18 cellular contexts compared by ENCODE assay signal in the genomic region with DNA sequence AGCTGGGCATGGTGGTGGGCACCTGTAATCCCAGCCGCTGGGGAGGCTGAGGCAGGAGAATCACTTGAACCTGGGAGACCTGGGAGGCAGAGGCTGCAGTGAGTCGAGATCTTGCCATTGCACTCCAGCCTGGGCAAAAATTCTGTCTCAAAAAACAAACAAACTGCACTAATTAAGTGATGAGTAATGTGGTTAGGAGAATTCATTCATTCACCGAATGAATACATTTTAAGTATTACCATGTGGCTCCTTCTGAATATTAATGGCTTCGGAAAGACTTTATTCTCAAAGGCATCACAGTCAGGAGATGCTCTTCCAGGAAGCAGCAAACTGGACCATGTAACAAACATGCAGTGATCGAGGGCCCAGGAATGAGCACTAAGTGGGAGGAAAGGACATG. TPM values are rescaled to one million over a fixed set of nuclear protein-coding genes. Genes with fewer than 3 reads are reported as not detected.
DNase-seq lines count a peak whose midpoint lies in the region; ATAC-seq, FAIRE-seq and TF ChIP-seq lines count a peak whose summit lies in the region.
"Had no signal": no experiment of that assay in that cellular context is flagged by ENCODE, and none has a peak within 500 bp of the region (broad histone marks: within the 10 kb centered on the region; RNA-seq: fewer than 3 reads in every experiment).

No MANE protein-coding gene starts in this region.

- H3K4me1 Mint-ChIP-seq in astrocyte (ENCODE audit: low read depth, unreplicated experiment) (peaks cover 30% of the 10 kb centered on the region), progenitor cell of endocrine pancreas (ENCODE audit: low read depth) (peaks cover 44% of the 10 kb centered on the region)
- peaks cover 9% of the 10 kb centered on the region for H3K4me1 Mint-ChIP-seq in T-helper 2 cell treated with Interferon-gamma antibody and Interleukin-4, amounts not matched to agents 5 μg/mL and 100 μg/mL, for 36 hours (ENCODE audit: low read depth)

- H2AFZ ChIP-seq in astrocyte (ENCODE audit: low read depth, low read length) = no peak overlapping the region

- no peaks in the 10 kb centered on the region for H3K27me3 Mint-ChIP-seq in astrocyte (ENCODE audit: low read depth, unreplicated experiment)
- H3K27me3 Mint-ChIP-seq in progenitor cell of endocrine pancreas = no peaks in the 10 kb centered on the region
- peaks cover 25% of the 10 kb centered on the region for H3K27me3 Mint-ChIP-seq in T-helper 2 cell treated with Interferon-gamma antibody and Interleukin-4, amounts not matched to agents 5 μg/mL and 100 μg/mL, for 36 hours (ENCODE audit: low read depth)
- H3K27me3 Mint-ChIP-seq: CD4-positive, alpha-beta T cell had no signal

- H3K4me1 ChIP-seq in HEK293 (ENCODE audit: control insufficient read depth, insufficient read depth, low read length) (peaks cover 9% of the 10 kb centered on the region), astrocyte (ENCODE audit: insufficient read depth, low read length) (peaks cover 24% of the 10 kb centered on the region)

- no peaks in the 10 kb centered on the region for H3K27me3 ChIP-seq in astrocyte (ENCODE audit: insufficient read depth, low read length)
- H3K27me3 ChIP-seq: BLaER1 treated with 17β-estradiol and CSF1 and Interleukin-3, amounts not matched to agents 10 nM and 100 nM had no signal

- H3K4me3 Mint-ChIP-seq in astrocyte (ENCODE audit: unreplicated experiment) = no peak overlapping the region
- H3K4me3 Mint-ChIP-seq in progenitor cell of endocrine pancreas (ENCODE audit: low read depth) = no peak overlapping the region
- no peak overlapping the region for H3K4me3 Mint-ChIP-seq in T-helper 2 cell treated with Interferon-gamma antibody and Interleukin-4, amounts not matched to agents 5 μg/mL and 100 μg/mL, for 36 hours
- H3K4me3 Mint-ChIP-seq: CD4-positive, alpha-beta T cell; H9 had no signal

- H3K27ac Mint-ChIP-seq in astrocyte (ENCODE audit: unreplicated experiment) = peak overlapping the region; percentile 10
- peak overlapping the region; percentile 47 for H3K27ac Mint-ChIP-seq in progenitor cell of endocrine pancreas
- H3K27ac Mint-ChIP-seq in T-helper 2 cell treated with Interferon-gamma antibody and Interleukin-4, amounts not matched to agents 5 μg/mL and 100 μg/mL, for 36 hours = no peak overlapping the region
- H3K27ac Mint-ChIP-seq: CD4-positive, alpha-beta T cell; H9 had no signal

- H3K27ac ChIP-seq in HEK293 (ENCODE audit: extremely low read depth, low read depth, low read length) (no peak overlapping the region), astrocyte (ENCODE audit: low read depth, low read length) (no peak overlapping the region)
- H3K27ac ChIP-seq: BLaER1 treated with 17β-estradiol and CSF1 and Interleukin-3, amounts not matched to agents 10 nM and 100 nM had no signal

- H3K4me2 ChIP-seq in astrocyte (ENCODE audit: low read length) = no peak overlapping the region
- H3K4me2 ChIP-seq: BLaER1 treated with 17β-estradiol and CSF1 and Interleukin-3, amounts not matched to agents 10 nM and 100 nM had no signal

- no peaks in the 10 kb centered on the region for H4K20me1 ChIP-seq in astrocyte (ENCODE audit: insufficient read depth, low read length)
- H4K20me1 ChIP-seq: BLaER1 treated with 17β-estradiol and CSF1 and Interleukin-3, amounts not matched to agents 10 nM and 100 nM had no signal

- H3K9ac ChIP-seq in astrocyte (ENCODE audit: low read length) = no peak overlapping the region
- H3K9ac ChIP-seq: BLaER1 treated with 17β-estradiol and CSF1 and Interleukin-3, amounts not matched to agents 10 nM and 100 nM had no signal

- H3K36me3 ChIP-seq in HEK293 (ENCODE audit: control insufficient read depth in 2 of 2, insufficient read depth in 1 of 2, low read length in 2 of 2) = no peaks in the 10 kb centered on the region
- no peaks in the 10 kb centered on the region for H3K36me3 ChIP-seq in astrocyte (ENCODE audit: insufficient read depth, low read length)
- H3K36me3 ChIP-seq: BLaER1 treated with 17β-estradiol and CSF1 and Interleukin-3, amounts not matched to agents 10 nM and 100 nM had no signal

- FAIRE-seq in astrocyte (lab: Jason Lieb, UNC) = no peak
- FAIRE-seq: GM12892 had no signal

- H3K9me3 ChIP-seq in HEK293 (ENCODE audit: control insufficient read depth, insufficient read depth, low read depth, low read length) = no peaks in the 10 kb centered on the region
- no peaks in the 10 kb centered on the region for H3K9me3 ChIP-seq in astrocyte (ENCODE audit: insufficient read depth, low read depth, low read length)
- H3K9me3 ChIP-seq: BLaER1 treated with 17β-estradiol and CSF1 and Interleukin-3, amounts not matched to agents 10 nM and 100 nM had no signal

- POLR2A ChIA-PET in HEK293 (lab: Yijun Ruan, JAX) = no interaction called here

- DNase-seq in COLO829 (ENCODE audit: low spot score) (peak; percentile 42), astrocyte (ENCODE audit: low read depth) (no peak), progenitor cell of endocrine pancreas (ENCODE audit: low spot score, unreplicated experiment) (no peak), foreskin melanocyte (no peak)
- no peak for DNase-seq in T-helper 2 cell treated with Interferon-gamma antibody and Interleukin-4, amounts not matched to agents 5 μg/mL and 100 μg/mL, for 36 hours (ENCODE audit: low spot score)
- DNase-seq: 8988T; ACHN; CD4-positive, alpha-beta T cell; DMS79; GDM1; GOT3; H9; IMR-90; KBM-7 had no signal

- H3K9me3 Mint-ChIP-seq in astrocyte (ENCODE audit: unreplicated experiment) = no peaks in the 10 kb centered on the region
- no peaks in the 10 kb centered on the region for H3K9me3 Mint-ChIP-seq in progenitor cell of endocrine pancreas (ENCODE audit: low read depth)
- H3K9me3 Mint-ChIP-seq in T-helper 2 cell treated with Interferon-gamma antibody and Interleukin-4, amounts not matched to agents 5 μg/mL and 100 μg/mL, for 36 hours = no peaks in the 10 kb centered on the region
- H3K9me3 Mint-ChIP-seq: CD4-positive, alpha-beta T cell; H9 had no signal

- no peak for TF ChIP-seq CTCF in HEK293 (tag by site-specific recombination; IDR thresholded peaks at IDR 0.05)
- TF ChIP-seq CTCF in astrocyte (IDR thresholded peaks at IDR 0.05; ENCODE audit: insufficient read depth, low read depth, low read length) = no peak
- no peak for TF ChIP-seq CTCF in progenitor cell of endocrine pancreas (IDR thresholded peaks at IDR 0.05; ENCODE audit: unreplicated experiment)

- no peak overlapping the region for H3K4me3 ChIP-seq in HEK293 (ENCODE audit: low read depth, low read length)
- H3K4me3 ChIP-seq in astrocyte (ENCODE audit: insufficient read depth, low read depth, low read length) = no peak overlapping the region
- H3K4me3 ChIP-seq: BLaER1 treated with 17β-estradiol and CSF1 and Interleukin-3, amounts not matched to agents 10 nM and 100 nM had no signal

- no peak for ATAC-seq in HG03520 (IDR thresholded peaks at IDR 0.05; ENCODE audit: unreplicated experiment)

- H3K36me3 Mint-ChIP-seq in astrocyte (ENCODE audit: low read depth, unreplicated experiment) = no peaks in the 10 kb centered on the region
- no peaks in the 10 kb centered on the region for H3K36me3 Mint-ChIP-seq in progenitor cell of endocrine pancreas (ENCODE audit: insufficient read depth)
- H3K36me3 Mint-ChIP-seq in T-helper 2 cell treated with Interferon-gamma antibody and Interleukin-4, amounts not matched to agents 5 μg/mL and 100 μg/mL, for 36 hours (ENCODE audit: low read depth) = no peaks in the 10 kb centered on the region

- H3K79me2 ChIP-seq in astrocyte (ENCODE audit: insufficient read depth, low read length) = no peaks in the 10 kb centered on the region

- CTCF ChIA-PET in HEK293 (lab: Yijun Ruan, JAX) = no interaction called here

TF ChIP-seq in HEK293, 187 proteins besides CTCF, POLR2A, EP300 and RAD21:
- TF ChIP-seq HIC1 (tag by site-specific recombination; IDR thresholded peaks at IDR 0.05) = peak; percentile 10; the same call in 1 of the 2 replicates
- TF ChIP-seq ZNF623 (tag by site-specific recombination; IDR thresholded peaks at IDR 0.05) = no peak
- TF ChIP-seq ZBTB20 (tag by site-specific recombination; IDR thresholded peaks at IDR 0.05) = peak; percentile 49; the same call in 1 of the 2 replicates

RNA-seq across cellular contexts. Expression of gene SPTSSB, which starts 23.6 kb away (rescaled TPM):
- total RNA-seq in astrocyte = 0.50 TPM in 1 of 2 replicates, not detected in the other
- total RNA-seq in progenitor cell of endocrine pancreas = 28.0 and 30.1 TPM in 2 replicates
- total RNA-seq: IMR-90 had no signal

Comparison
In these comparisons a context has a peak if more than half of its experiments do, and no peak if none do; other contexts are left out.
1. RNA of gene SPTSSB, which starts 23.6 kb away (total RNA-seq): 28.0 to 30.1 TPM in progenitor cell of endocrine pancreas; 0.50 TPM in astrocyte; every median in the first group is over 10 times any median in the second.